Comparison of ENCODE assay signal across 9 cellular contexts in genomic region chr13:94711561-94712286, GRCh38. TPM values are rescaled to one million over a fixed set of nuclear protein-coding genes. Genes with fewer than 3 reads are reported as not detected.
DNase-seq lines count a peak whose midpoint lies in the region; ATAC-seq and TF ChIP-seq lines count a peak whose summit lies in the region.
"Had no signal": no experiment of that assay in that cellular context is flagged by ENCODE, and none has a peak within 500 bp of the region (broad histone marks: within the 10 kb centered on the region; RNA-seq: fewer than 3 reads in every experiment).

No MANE protein-coding gene starts in this region.

- H3K36me3 Mint-ChIP-seq in activated T-cell treated with anti-CD3 and anti-CD28 coated beads, Interleukin-2, amount 50 U/mL, for 4 hours (ENCODE audit: insufficient read depth): no peaks in the 10 kb centered on the region

- intact Hi-C loops in lower leg skin (cut with DNase I; ENCODE audit: low total_unique reads): loop anchor here (10.0 kb wide), 1 partner anchor 443 kb away; no protein-coding TSS in a partner anchor

- peaks cover 19% of the 10 kb centered on the region for H3K4me1 Mint-ChIP-seq in activated T-cell treated with anti-CD3 and anti-CD28 coated beads, Interleukin-2, amount 50 U/mL, for 4 hours (ENCODE audit: low read depth)

- DNase-seq in activated T-cell treated with anti-CD3 and anti-CD28 coated beads, Interleukin-2, amount 50 U/mL, for 4 hours: no peak
- no peak for DNase-seq in activated T-cell treated with anti-CD3 and anti-CD28 coated beads, Interleukin-2, amount 50 U/mL, for 1 hour
- DNase-seq in astrocyte of the cerebellum (ENCODE audit: low read depth) (no peak), lower leg skin (ENCODE audit: low spot score in 2 of 2) (no peak), T-helper 9 cell (no peak), AML-193 (lab: John Stamatoyannopoulos, UW) (no peak)
- DNase-seq: right lobe of liver had no signal

- in situ Hi-C loops in astrocyte of the cerebellum (cut with HindIII; ENCODE audit: low sequenced_read_pairs): no loop called here

- H3K4me3 Mint-ChIP-seq in activated T-cell treated with anti-CD3 and anti-CD28 coated beads, Interleukin-2, amount 50 U/mL, for 4 hours: no peak overlapping the region

- ATAC-seq in activated T-cell treated with anti-CD3 and anti-CD28 coated beads, Interleukin-2, amount 50 U/mL, for 4 hours: peak; percentile 12 to 34
- ATAC-seq in HG03095 (IDR thresholded peaks at IDR 0.05; ENCODE audit: unreplicated experiment): peak; percentile 25
- no peak for ATAC-seq in HG03135 (IDR thresholded peaks at IDR 0.05; ENCODE audit: unreplicated experiment)

- H3K27me3 Mint-ChIP-seq in activated T-cell treated with anti-CD3 and anti-CD28 coated beads, Interleukin-2, amount 50 U/mL, for 4 hours (ENCODE audit: low read depth): peaks cover 77% of the 10 kb centered on the region

- no peaks in the 10 kb centered on the region for H3K9me3 Mint-ChIP-seq in activated T-cell treated with anti-CD3 and anti-CD28 coated beads, Interleukin-2, amount 50 U/mL, for 4 hours

- no peak for TF ChIP-seq POLR2A in lower leg skin (IDR thresholded peaks at IDR 0.05)

- TF ChIP-seq CTCF in astrocyte of the cerebellum (IDR thresholded peaks at IDR 0.05; ENCODE audit: low read depth, low read length, missing control alignments) (no peak), lower leg skin (IDR thresholded peaks at IDR 0.05) (no peak)

- 4% methylated on average over 71 of the region's 97 CpGs; no CpG with 5 or more reads in 1 of the 2 donors for WGBS in lower leg skin, 2 donors

- peak overlapping the region; percentile 34 for H3K4me3 ChIP-seq in astrocyte of the cerebellum (ENCODE audit: low read depth, low read length)
- H3K4me3 ChIP-seq in lower leg skin (ENCODE audit: low read depth, poor library complexity, severe bottlenecking): peak overlapping the region; percentile 2

RNA-seq across cellular contexts. Expression of gene SOX21, which starts 0.6 kb away (rescaled TPM):
- total RNA-seq in activated T-cell treated with anti-CD3 and anti-CD28 coated beads, Interleukin-2, amount 50 U/mL, for 4 hours: not detected
- 10 to 100 TPM; 20.5 to 28.0 (median 26.8) TPM for total RNA-seq in lower leg skin
- total RNA-seq: right lobe of liver had no signal

Comparison
In these comparisons a context has a peak if more than half of its experiments do, and no peak if none do; other contexts are left out.
1. RNA of gene SOX21, which starts 0.6 kb away (total RNA-seq): 20.5 to 28.0 TPM in lower leg skin; not detected in activated T-cell treated with anti-CD3 and anti-CD28 coated beads, Interleukin-2, amount 50 U/mL, for 4 hours; every median in the first group is over 10 times any median in the second.